26 cellular contexts compared by ENCODE assay signal in the genomic region with DNA sequence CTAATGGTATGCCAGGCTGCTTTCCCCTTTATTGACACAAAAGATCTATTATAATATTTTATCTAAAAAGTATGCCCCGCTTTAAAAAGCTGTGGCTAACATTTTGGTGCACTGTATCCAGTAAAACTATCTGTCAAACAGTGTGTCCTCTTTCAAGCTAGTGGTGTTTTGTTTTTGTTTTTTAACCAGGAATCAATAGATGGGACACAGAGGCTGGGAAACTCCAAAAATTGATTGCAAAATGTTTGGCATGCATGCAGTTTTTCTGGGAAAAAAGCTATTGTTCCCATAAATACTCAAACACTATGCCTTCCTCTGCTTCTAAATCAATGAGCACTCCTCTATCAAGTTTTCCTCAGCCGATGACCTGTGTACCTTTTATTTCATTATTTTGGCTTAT.
"Had no signal": no experiment of that assay in that cellular context is flagged by ENCODE, and none has a peak within 500 bp of the region (broad histone marks: within the 10 kb centered on the region; RNA-seq: fewer than 3 reads in every experiment).

No MANE protein-coding gene starts in this region.

- ATAC-seq: effector memory CD8-positive, alpha-beta T cell; esophagus mucosa; foreskin keratinocyte; gastrocnemius medialis; gastroesophageal sphincter; heart left ventricle; heart right ventricle had no signal

- H3K27ac ChIP-seq: colonic mucosa, coronary artery, dorsolateral prefrontal cortex, epithelial cell of prostate, esophagus muscularis mucosa, esophagus squamous epithelium, foreskin keratinocyte, gastrocnemius medialis, gastroesophageal sphincter, heart left ventricle, heart right ventricle had no signal

- H3K4me1 ChIP-seq: colonic mucosa, esophagus muscularis mucosa, esophagus squamous epithelium, foreskin keratinocyte, gastrocnemius medialis, gastroesophageal sphincter, heart left ventricle, heart right ventricle had no signal

- H3K27me3 ChIP-seq: colonic mucosa, dorsolateral prefrontal cortex, esophagus muscularis mucosa, esophagus squamous epithelium, gastrocnemius medialis, gastroesophageal sphincter, heart left ventricle, heart right ventricle had no signal

- H3K4me3 ChIP-seq: colonic mucosa, coronary artery, dorsolateral prefrontal cortex, esophagus muscularis mucosa, esophagus squamous epithelium, gastrocnemius medialis, gastroesophageal sphincter, heart left ventricle, heart right ventricle had no signal

- H3K36me3 ChIP-seq: colonic mucosa, esophagus muscularis mucosa, esophagus squamous epithelium, gastrocnemius medialis, gastroesophageal sphincter, heart left ventricle, heart right ventricle had no signal

- DNase-seq: colonic mucosa; cortex of kidney; dermis blood vessel endothelial cell; dorsolateral prefrontal cortex; effector CD8-positive, alpha-beta T cell; effector memory CD4-positive, alpha-beta T cell; effector memory CD8-positive, alpha-beta T cell; endodermal cell; erythroblast; esophagus squamous epithelium; foreskin fibroblast; foreskin keratinocyte; gastrocnemius medialis; glutamatergic neuron; head of caudate nucleus; heart left ventricle; heart right ventricle had no signal

- FAIRE-seq: colon, endometrium, endothelial cell of umbilical vein, frontal cortex had no signal

- H3K9me3 ChIP-seq: colonic mucosa, esophagus muscularis mucosa, esophagus squamous epithelium, gastrocnemius medialis, gastroesophageal sphincter had no signal
